ENCODE assay signal across 24 cellular contexts in the genomic region with DNA sequence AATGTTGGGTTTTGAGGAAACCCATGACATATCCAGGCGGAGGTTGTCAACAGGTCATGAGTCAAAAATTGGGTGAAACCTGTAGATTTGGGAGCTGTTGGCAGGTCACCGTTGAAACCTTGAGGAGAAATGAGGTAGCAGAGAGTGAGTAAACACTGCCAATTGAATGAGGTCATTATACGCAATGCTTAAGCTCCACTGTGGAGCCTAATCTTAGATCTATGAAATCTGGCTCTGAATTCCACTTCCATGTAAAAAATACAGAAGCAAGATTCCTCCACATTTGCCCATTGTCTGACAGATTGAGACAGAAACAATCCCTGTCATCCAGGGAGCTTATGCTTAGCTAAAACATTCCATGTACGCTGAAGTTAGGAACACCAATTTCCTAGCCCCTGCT.
DNase-seq lines count a peak whose midpoint lies in the region; TF ChIP-seq lines count a peak whose summit lies in the region.
"Had no signal": no experiment of that assay in that cellular context is flagged by ENCODE, and none has a peak within 500 bp of the region (broad histone marks: within the 10 kb centered on the region; RNA-seq: fewer than 3 reads in every experiment).

No MANE protein-coding gene starts in this region.

- no peaks in the 10 kb centered on the region for H3K79me2 ChIP-seq in smooth muscle cell (ENCODE audit: low read depth)

- TF ChIP-seq CTCF in fibroblast of mammary gland (conservative IDR thresholded peaks at IDR 0.05; ENCODE audit: control insufficient read depth, insufficient read depth, low read depth, low read length) (no peak), smooth muscle cell (IDR thresholded peaks at IDR 0.05; ENCODE audit: borderline replicate concordance, insufficient read depth, poor library complexity, severe bottlenecking) (no peak)

- H3K4me1 ChIP-seq in SJSA1 (replicated peaks) (peaks cover 57% of the 10 kb centered on the region), smooth muscle cell (ENCODE audit: low read depth) (no peaks in the 10 kb centered on the region)

- H3K9me3 ChIP-seq in SJSA1 (replicated peaks) (peaks cover 13% of the 10 kb centered on the region), smooth muscle cell (replicated peaks; ENCODE audit: low read depth) (peaks cover 5% of the 10 kb centered on the region)

- no peak overlapping the region for H2AFZ ChIP-seq in smooth muscle cell (ENCODE audit: low read depth)

- intact Hi-C loops in posterior vena cava (cut with DNase I) = no loop called here

- peak overlapping the region; percentile 85 for H3K27ac ChIP-seq in SJSA1
- peak overlapping the region; percentile 45 for H3K27ac ChIP-seq in smooth muscle cell (ENCODE audit: low read depth)
- H3K27ac ChIP-seq: 22Rv1, upper lobe of left lung had no signal

- H3K9ac ChIP-seq in smooth muscle cell (ENCODE audit: low read depth) = no peak overlapping the region

- DNase-seq in DMS53 (lab: John Stamatoyannopoulos, UW) (peak; percentile 49), DMS53 treated with DMSO at 0.1 percent for 48 hours (lab: John Stamatoyannopoulos, UW; ENCODE audit: unreplicated experiment) (no peak), SJSA1 (ENCODE audit: low read depth in 1 of 2, low spot score in 2 of 2) (no peak), fibroblast of mammary gland (ENCODE audit: low read depth) (peak; percentile 37), smooth muscle cell (lab: John Stamatoyannopoulos, UW; ENCODE audit: unreplicated experiment) (no peak), MV-4-11 (lab: John Stamatoyannopoulos, UW) (no peak), posterior vena cava (ENCODE audit: low spot score) (no peak)
- DNase-seq in stimulated activated naive CD4-positive, alpha-beta T cell treated with Interleukin-2 at 50 U/mL for 16 hours (lab: John Stamatoyannopoulos, UW) = no peak
- DNase-seq: activated CD4-positive, alpha-beta T cell treated with anti-CD3 and anti-CD28 coated beads, Interleukin-2, amount 50 U/mL, for 4 hours; activated CD8-positive, alpha-beta memory T cell treated with anti-CD3 and anti-CD28 coated beads, Interleukin-2, amount 10 ng/mL, durations not matched to agents 7 days and 5 days; activated gamma-delta T cell treated with Interleukin-2 at 50 U/mL for 16 hours; activated T-cell treated with anti-CD3 and anti-CD28 coated beads, Interleukin-2, amount 50 U/mL, for 4 hours; central memory CD4-positive, alpha-beta T cell; hippocampal formation; left cardiac atrium; NCI-H146; NCI-H446 treated with DMSO at 0.1 percent for 48 hours; NCI-H774; nephron progenitor cell; RPMI8226; stimulated activated naive B cell treated with anti-CD40 and anti-IgM and Interleukin-4, amounts not matched to agents 10 μg/mL and 1 μg/mL and 100 μg/mL, for 72 hours; upper lobe of left lung had no signal

- no peaks in the 10 kb centered on the region for H4K20me1 ChIP-seq in smooth muscle cell (ENCODE audit: low read depth)

- no peak overlapping the region for H3K4me2 ChIP-seq in smooth muscle cell

- H3K27me3 ChIP-seq in SJSA1 (replicated peaks) = no peaks in the 10 kb centered on the region
- no peaks in the 10 kb centered on the region for H3K27me3 ChIP-seq in smooth muscle cell (ENCODE audit: low read depth)
- H3K27me3 ChIP-seq: upper lobe of left lung had no signal

- H3K4me3 ChIP-seq in SJSA1 (no peak overlapping the region), fibroblast of mammary gland (ENCODE audit: control insufficient read depth, low read depth, low read length) (no peak overlapping the region), smooth muscle cell (no peak overlapping the region)
- H3K4me3 ChIP-seq: lung, upper lobe of left lung had no signal

- H3K36me3 ChIP-seq in SJSA1 (no peaks in the 10 kb centered on the region), smooth muscle cell (ENCODE audit: low read depth) (peaks cover 2% of the 10 kb centered on the region)
- H3K36me3 ChIP-seq: upper lobe of left lung had no signal

- H3F3A ChIP-seq in smooth muscle cell (ENCODE audit: low read depth) = no peaks in the 10 kb centered on the region

- 89% methylated on average over 4 of the region's 4 CpGs for WGBS in smooth muscle cell (ENCODE audit: low lambda C conversion rate)

Comparison
In these comparisons a context has a peak if more than half of its experiments do, and no peak if none do; other contexts are left out.
1. DNase-seq: peak in DMS53 (single experiment) and fibroblast of mammary gland (single experiment); none in DMS53 treated with DMSO at 0.1 percent for 48 hours (single experiment), SJSA1 (0 of 2), smooth muscle cell (single experiment), MV-4-11 (single experiment), stimulated activated naive CD4-positive, alpha-beta T cell treated with Interleukin-2 at 50 U/mL for 16 hours (single experiment) and posterior vena cava (single experiment).